In genomic region chr1:92365378-92366044, GRCh38 we compare ENCODE assay signal across 20 cellular contexts.
DNase-seq lines count a peak whose midpoint lies in the region; ATAC-seq and TF ChIP-seq lines count a peak whose summit lies in the region.
"Had no signal": no experiment of that assay in that cellular context is flagged by ENCODE, and none has a peak within 500 bp of the region (broad histone marks: within the 10 kb centered on the region; RNA-seq: fewer than 3 reads in every experiment).

No MANE protein-coding gene starts in this region.

- H3K9me3 Mint-ChIP-seq in activated naive CD4-positive, alpha-beta T cell treated with anti-CD3 and anti-CD28 coated beads, Interleukin-2, amount 50 U/mL, for 24 hours, result no peaks in the 10 kb centered on the region
- no peaks in the 10 kb centered on the region for H3K9me3 Mint-ChIP-seq in activated naive CD8-positive, alpha-beta T cell (ENCODE audit: low read depth)
- H3K9me3 Mint-ChIP-seq in endodermal cell, result no peaks in the 10 kb centered on the region
- H3K9me3 Mint-ChIP-seq: dendritic cell treated with granulocyte-macrophage colony-stimulating factor and Interleukin-4, amounts not matched to agents 40 ng/mL and 50 ng/mL, for 4 days had no signal

- no peak for TF ChIP-seq CTCF in endodermal cell (conservative IDR thresholded peaks at IDR 0.05)

- H3K4me1 Mint-ChIP-seq in activated naive CD4-positive, alpha-beta T cell treated with anti-CD3 and anti-CD28 coated beads, Interleukin-2, amount 50 U/mL, for 24 hours, result peaks cover 58% of the 10 kb centered on the region
- peaks cover 60% of the 10 kb centered on the region for H3K4me1 Mint-ChIP-seq in activated naive CD8-positive, alpha-beta T cell (ENCODE audit: low read depth)
- peaks cover 9% of the 10 kb centered on the region for H3K4me1 Mint-ChIP-seq in endodermal cell

- no peak for DNase-seq in activated naive CD4-positive, alpha-beta T cell treated with anti-CD3 and anti-CD28 coated beads, Interleukin-2, amount 50 U/mL, for 16 hours
- no peak for DNase-seq in stimulated activated naive CD4-positive, alpha-beta T cell treated with Interleukin-2 at 50 U/mL for 16 hours (lab: John Stamatoyannopoulos, UW)
- no peak for DNase-seq in endodermal cell
- DNase-seq: activated CD8-positive, alpha-beta memory T cell treated with anti-CD3 and anti-CD28 coated beads, Interleukin-2, amount 50 U/mL, for 48 hours; Calu3; heart left ventricle; kidney; NCI-H1694; NCI-H510A treated with DMSO at 0.1 percent for 48 hours; right cardiac atrium; thyroid gland had no signal

- no peaks in the 10 kb centered on the region for H3K9me3 ChIP-seq in endodermal cell (ENCODE audit: control insufficient read depth, low read length)
- H3K9me3 ChIP-seq: esophagus muscularis mucosa, heart left ventricle, neutrophil, SJSA1, thyroid gland had no signal

- H3K27me3 ChIP-seq in endodermal cell (ENCODE audit: control insufficient read depth, insufficient read depth, low read length, poor library complexity, severe bottlenecking), result no peaks in the 10 kb centered on the region
- H3K27me3 ChIP-seq: esophagus muscularis mucosa, heart left ventricle, neutrophil, SJSA1, thyroid gland had no signal

- peaks cover 22% of the 10 kb centered on the region for H3K36me3 Mint-ChIP-seq in activated naive CD4-positive, alpha-beta T cell treated with anti-CD3 and anti-CD28 coated beads, Interleukin-2, amount 50 U/mL, for 24 hours
- peaks cover 36% of the 10 kb centered on the region for H3K36me3 Mint-ChIP-seq in activated naive CD8-positive, alpha-beta T cell
- H3K36me3 Mint-ChIP-seq in endodermal cell (ENCODE audit: low read depth), result peaks cover 24% of the 10 kb centered on the region

- H3K4me1 ChIP-seq in endodermal cell (ENCODE audit: control insufficient read depth, insufficient read depth, low read length), result no peaks in the 10 kb centered on the region
- H3K4me1 ChIP-seq: esophagus muscularis mucosa, heart left ventricle, SJSA1, thyroid gland had no signal

- no peak overlapping the region for H3K4me3 ChIP-seq in endodermal cell (ENCODE audit: low read length)
- H3K4me3 ChIP-seq: esophagus muscularis mucosa, heart left ventricle, SJSA1, thyroid gland had no signal

- H3K27me3 Mint-ChIP-seq in activated naive CD4-positive, alpha-beta T cell treated with anti-CD3 and anti-CD28 coated beads, Interleukin-2, amount 50 U/mL, for 24 hours, result no peaks in the 10 kb centered on the region
- H3K27me3 Mint-ChIP-seq in activated naive CD8-positive, alpha-beta T cell, result no peaks in the 10 kb centered on the region
- H3K27me3 Mint-ChIP-seq in endodermal cell (ENCODE audit: insufficient read depth), result no peaks in the 10 kb centered on the region
- H3K27me3 Mint-ChIP-seq: dendritic cell treated with granulocyte-macrophage colony-stimulating factor and Interleukin-4, amounts not matched to agents 40 ng/mL and 50 ng/mL, for 4 days had no signal

- H3K27ac ChIP-seq in endodermal cell (ENCODE audit: low read depth, low read length), result no peak overlapping the region
- H3K27ac ChIP-seq: esophagus muscularis mucosa, heart left ventricle, neutrophil, SJSA1, thyroid gland had no signal

- H3K9ac ChIP-seq in endodermal cell (ENCODE audit: extremely low read depth, low read length, poor library complexity, severe bottlenecking), result no peak overlapping the region

- H3K27ac Mint-ChIP-seq in activated naive CD4-positive, alpha-beta T cell treated with anti-CD3 and anti-CD28 coated beads, Interleukin-2, amount 50 U/mL, for 24 hours, result no peak overlapping the region
- peak overlapping the region; percentile 61 for H3K27ac Mint-ChIP-seq in activated naive CD8-positive, alpha-beta T cell
- H3K27ac Mint-ChIP-seq in endodermal cell, result no peak overlapping the region
- H3K27ac Mint-ChIP-seq: dendritic cell treated with granulocyte-macrophage colony-stimulating factor and Interleukin-4, amounts not matched to agents 40 ng/mL and 50 ng/mL, for 4 days had no signal

- ATAC-seq in HG02885 (IDR thresholded peaks at IDR 0.05; ENCODE audit: poor library complexity, unreplicated experiment) (peak; percentile 93), HG03135 (IDR thresholded peaks at IDR 0.05; ENCODE audit: unreplicated experiment) (no peak), GM19397 (IDR thresholded peaks at IDR 0.05; ENCODE audit: unreplicated experiment) (no peak)
- ATAC-seq: heart left ventricle, right cardiac atrium had no signal

- 80 to 84% methylated on average over 2 to 4 of the region's 4 CpGs for WGBS in endodermal cell (ENCODE audit: insufficient coverage in 1 of 2, insufficient read length in 1 of 2), 2 experiments

- H3K36me3 ChIP-seq in endodermal cell (ENCODE audit: control insufficient read depth, insufficient read depth, low read length), result peaks cover 13% of the 10 kb centered on the region
- H3K36me3 ChIP-seq: neutrophil, thyroid gland had no signal

- peak overlapping the region; percentile 8 for H3K4me3 Mint-ChIP-seq in activated naive CD4-positive, alpha-beta T cell treated with anti-CD3 and anti-CD28 coated beads, Interleukin-2, amount 50 U/mL, for 24 hours
- H3K4me3 Mint-ChIP-seq in activated naive CD8-positive, alpha-beta T cell, result peak overlapping the region; percentile 36
- no peak overlapping the region for H3K4me3 Mint-ChIP-seq in endodermal cell
- H3K4me3 Mint-ChIP-seq: dendritic cell treated with granulocyte-macrophage colony-stimulating factor and Interleukin-4, amounts not matched to agents 40 ng/mL and 50 ng/mL, for 4 days had no signal
